In genomic region chr18:25449046-25449445, GRCh38 we compare ENCODE assay signal across 26 cellular contexts.
"Had no signal": no experiment of that assay in that cellular context is flagged by ENCODE, and none has a peak within 500 bp of the region (broad histone marks: within the 10 kb centered on the region; RNA-seq: fewer than 3 reads in every experiment).

No MANE protein-coding gene starts in this region.

- DNase-seq: heart left ventricle; hypothalamus; immature natural killer cell; kidney; left colon; left lung; lower lobe of right lung; mammary epithelial cell; mesenchymal stem cell; naive thymus-derived CD8-positive, alpha-beta T cell; nucleus accumbens; pancreas; psoas muscle; small intestine; stimulated activated CD4-positive, alpha-beta T cell treated with anti-CD3 and anti-CD28 coated beads, Interleukin-1b, Interleukin-23, amount 100 ng/mL, for 48 hours; stimulated activated CD4-positive, alpha-beta T cell treated with anti-CD3 and anti-CD28 coated beads, Interleukin-2, amount 100 ng/mL, for 48 hours; stimulated activated naive B cell treated with anti-CD40 and anti-IgM and Interleukin-4, amounts not matched to agents 10 μg/mL and 1 μg/mL and 100 μg/mL, for 72 hours had no signal

- H3K27ac ChIP-seq: heart left ventricle, left lung, lower lobe of right lung, pancreas, psoas muscle, right atrium auricular region, suprapubic skin, tibial nerve, vagina had no signal

- H3K27ac Mint-ChIP-seq: immature natural killer cell; naive thymus-derived CD8-positive, alpha-beta T cell; nephron; stimulated activated naive B cell treated with anti-CD40 and anti-IgM and Interleukin-4, amounts not matched to agents 10 μg/mL and 1 μg/mL and 100 μg/mL, for 72 hours; stimulated activated naive CD8-positive, alpha-beta T cell treated with anti-CD3 and anti-CD28 coated beads, Interleukin-15, Interleukin-2, amounts not matched to agents 100 ng/mL and 50 ng/mL, for 24 hours; type B pancreatic cell had no signal

- H3K27me3 Mint-ChIP-seq: stimulated activated naive CD8-positive, alpha-beta T cell treated with anti-CD3 and anti-CD28 coated beads, Interleukin-15, Interleukin-2, amounts not matched to agents 100 ng/mL and 50 ng/mL, for 24 hours; type B pancreatic cell had no signal

- ATAC-seq: heart left ventricle; left colon; left lung; lower lobe of right lung; naive thymus-derived CD8-positive, alpha-beta T cell; pancreas; psoas muscle; sciatic nerve; stimulated activated naive B cell treated with anti-CD40 and anti-IgM and Interleukin-4, amounts not matched to agents 10 μg/mL and 1 μg/mL and 100 μg/mL, for 72 hours had no signal

- H3K9me3 ChIP-seq: lower lobe of right lung, pancreas, suprapubic skin, vagina had no signal

- H3K36me3 ChIP-seq: heart left ventricle, left lung, lower lobe of right lung, pancreas, right atrium auricular region, suprapubic skin, tibial nerve, vagina had no signal

- H3K4me3 ChIP-seq: heart left ventricle, left lung, lower lobe of right lung, pancreas, psoas muscle, right atrium auricular region, suprapubic skin, tibial nerve, vagina had no signal

- H3K27me3 ChIP-seq: heart left ventricle, left lung, pancreas, right atrium auricular region, suprapubic skin, tibial nerve, vagina had no signal

- H3K4me1 Mint-ChIP-seq: immature natural killer cell; nephron; neural crest cell; stimulated activated naive B cell treated with anti-CD40 and anti-IgM and Interleukin-4, amounts not matched to agents 10 μg/mL and 1 μg/mL and 100 μg/mL, for 72 hours had no signal

- H3K4me1 ChIP-seq: left lung, lower lobe of right lung, pancreas, psoas muscle, right atrium auricular region, suprapubic skin, tibial nerve, vagina had no signal

- H3K36me3 Mint-ChIP-seq: immature natural killer cell; naive thymus-derived CD8-positive, alpha-beta T cell; stimulated activated naive B cell treated with anti-CD40 and anti-IgM and Interleukin-4, amounts not matched to agents 10 μg/mL and 1 μg/mL and 100 μg/mL, for 72 hours; type B pancreatic cell had no signal

- H3K4me3 Mint-ChIP-seq: immature natural killer cell; naive thymus-derived CD8-positive, alpha-beta T cell; nephron; neural crest cell; stimulated activated naive B cell treated with anti-CD40 and anti-IgM and Interleukin-4, amounts not matched to agents 10 μg/mL and 1 μg/mL and 100 μg/mL, for 72 hours; stimulated activated naive CD8-positive, alpha-beta T cell treated with anti-CD3 and anti-CD28 coated beads, Interleukin-15, Interleukin-2, amounts not matched to agents 100 ng/mL and 50 ng/mL, for 24 hours; type B pancreatic cell had no signal
